ENCODE assay signal across 22 cellular contexts in the genomic region with DNA sequence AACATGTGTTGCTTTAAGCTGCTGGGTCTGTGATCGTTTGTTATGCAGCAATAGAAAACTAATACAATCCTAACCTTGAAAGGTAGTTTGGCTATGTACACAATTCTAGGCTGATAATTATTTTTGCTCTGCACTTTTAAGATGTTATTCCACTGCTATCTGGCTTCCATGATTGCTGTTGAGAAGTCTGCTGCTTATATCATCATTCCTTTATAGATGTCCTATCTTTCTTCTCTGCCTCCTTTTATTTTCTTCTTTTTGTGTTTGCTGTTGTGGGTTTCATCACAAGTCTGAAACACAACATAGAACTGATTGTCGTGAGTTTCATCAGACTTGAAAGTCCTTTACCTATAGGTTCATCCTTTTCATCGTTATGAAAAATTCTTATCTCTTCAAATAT.
"Had no signal": no experiment of that assay in that cellular context is flagged by ENCODE, and none has a peak within 500 bp of the region (broad histone marks: within the 10 kb centered on the region; RNA-seq: fewer than 3 reads in every experiment).

No MANE protein-coding gene starts in this region.

- DNase-seq: activated CD4-positive, alpha-beta T cell treated with anti-CD3 and anti-CD28 coated beads for 4 hours; activated CD4-positive, alpha-beta T cell treated with anti-CD3 and anti-CD28 coated beads, Interleukin-2, amount 50 U/mL, for 4 hours; activated naive CD4-positive, alpha-beta T cell treated with Interleukin-2 at 50 U/mL for 16 hours; activated naive CD8-positive, alpha-beta T cell treated with anti-CD3 and anti-CD28 coated beads, Interleukin-2, amount 10 ng/mL, durations not matched to agents 7 days and 5 days; activated T-cell treated with anti-CD3 and anti-CD28 coated beads for 4 hours; activated T-cell treated with anti-CD3 and anti-CD28 coated beads, Interleukin-2, amount 50 U/mL, for 72 hours; endodermal cell; foreskin fibroblast; mesendoderm; stimulated activated CD4-positive, alpha-beta T cell treated with anti-CD3 and anti-CD28 coated beads, Interleukin-1b, Interleukin-23, amount 100 ng/mL, for 48 hours; stimulated activated CD4-positive, alpha-beta T cell treated with anti-CD3 and anti-CD28 coated beads, Interleukin-4, amount 100 ng/mL, for 4 hours; stimulated activated CD8-positive, alpha-beta memory T cell treated with anti-CD3 and anti-CD28 coated beads, Interleukin-4, amount 100 ng/mL, for 48 hours; stimulated activated naive CD8-positive, alpha-beta T cell treated with anti-CD3 and anti-CD28 coated beads, Interleukin-15, amount 100 ng/mL, for 72 hours; T-helper 1 cell; upper lobe of right lung had no signal

- H3K27ac ChIP-seq: left lung, neutrophil, tibial artery, upper lobe of right lung had no signal

- H3K9me3 Mint-ChIP-seq: natural killer cell treated with Interleukin-12 subunit alpha and Interleukin-12 subunit beta and Interleukin-15 and Interleukin-18, amount 100 ng/mL, for 72 hours had no signal

- H3K27ac Mint-ChIP-seq: activated naive CD8-positive, alpha-beta T cell treated with anti-CD3 and anti-CD28 coated beads, Interleukin-2, amount 10 ng/mL, durations not matched to agents 7 days and 5 days; activated T-cell treated with anti-CD3 and anti-CD28 coated beads, Interleukin-2, amount 50 U/mL, for 72 hours; endodermal cell; progenitor cell of endocrine pancreas; stimulated activated memory B cell treated with anti-CD40 and anti-IgM and Interleukin-4, amounts not matched to agents 10 μg/mL and 1 μg/mL and 100 μg/mL, for 72 hours; stimulated activated naive CD8-positive, alpha-beta T cell treated with anti-CD3 and anti-CD28 coated beads, Interleukin-15, amount 100 ng/mL, for 72 hours had no signal

- H3K4me1 Mint-ChIP-seq: stimulated activated memory B cell treated with anti-CD40 and anti-IgM and Interleukin-4, amounts not matched to agents 10 μg/mL and 1 μg/mL and 100 μg/mL, for 72 hours had no signal

- H3K4me3 Mint-ChIP-seq: activated naive CD8-positive, alpha-beta T cell treated with anti-CD3 and anti-CD28 coated beads, Interleukin-2, amount 10 ng/mL, durations not matched to agents 7 days and 5 days; activated T-cell treated with anti-CD3 and anti-CD28 coated beads, Interleukin-2, amount 50 U/mL, for 72 hours; endodermal cell; natural killer cell treated with Interleukin-12 subunit alpha and Interleukin-12 subunit beta and Interleukin-15 and Interleukin-18, amount 100 ng/mL, for 72 hours; stimulated activated memory B cell treated with anti-CD40 and anti-IgM and Interleukin-4, amounts not matched to agents 10 μg/mL and 1 μg/mL and 100 μg/mL, for 72 hours; stimulated activated naive CD8-positive, alpha-beta T cell treated with anti-CD3 and anti-CD28 coated beads, Interleukin-15, amount 100 ng/mL, for 72 hours had no signal

- ATAC-seq: activated T-cell treated with anti-CD3 and anti-CD28 coated beads, Interleukin-2, amount 50 U/mL, for 72 hours; esophagus mucosa; natural killer cell treated with Interleukin-12 subunit alpha and Interleukin-12 subunit beta and Interleukin-15 and Interleukin-18, amount 100 ng/mL, for 72 hours; stimulated activated memory B cell treated with anti-CD40 and anti-IgM and Interleukin-4, amounts not matched to agents 10 μg/mL and 1 μg/mL and 100 μg/mL, for 72 hours; stimulated activated naive CD8-positive, alpha-beta T cell treated with anti-CD3 and anti-CD28 coated beads, Interleukin-15, amount 100 ng/mL, for 72 hours had no signal

- H3K27me3 Mint-ChIP-seq: progenitor cell of endocrine pancreas; stimulated activated naive CD8-positive, alpha-beta T cell treated with anti-CD3 and anti-CD28 coated beads, Interleukin-15, amount 100 ng/mL, for 72 hours had no signal
